ENCODE assay signal across 8 cellular contexts in the genomic region with DNA sequence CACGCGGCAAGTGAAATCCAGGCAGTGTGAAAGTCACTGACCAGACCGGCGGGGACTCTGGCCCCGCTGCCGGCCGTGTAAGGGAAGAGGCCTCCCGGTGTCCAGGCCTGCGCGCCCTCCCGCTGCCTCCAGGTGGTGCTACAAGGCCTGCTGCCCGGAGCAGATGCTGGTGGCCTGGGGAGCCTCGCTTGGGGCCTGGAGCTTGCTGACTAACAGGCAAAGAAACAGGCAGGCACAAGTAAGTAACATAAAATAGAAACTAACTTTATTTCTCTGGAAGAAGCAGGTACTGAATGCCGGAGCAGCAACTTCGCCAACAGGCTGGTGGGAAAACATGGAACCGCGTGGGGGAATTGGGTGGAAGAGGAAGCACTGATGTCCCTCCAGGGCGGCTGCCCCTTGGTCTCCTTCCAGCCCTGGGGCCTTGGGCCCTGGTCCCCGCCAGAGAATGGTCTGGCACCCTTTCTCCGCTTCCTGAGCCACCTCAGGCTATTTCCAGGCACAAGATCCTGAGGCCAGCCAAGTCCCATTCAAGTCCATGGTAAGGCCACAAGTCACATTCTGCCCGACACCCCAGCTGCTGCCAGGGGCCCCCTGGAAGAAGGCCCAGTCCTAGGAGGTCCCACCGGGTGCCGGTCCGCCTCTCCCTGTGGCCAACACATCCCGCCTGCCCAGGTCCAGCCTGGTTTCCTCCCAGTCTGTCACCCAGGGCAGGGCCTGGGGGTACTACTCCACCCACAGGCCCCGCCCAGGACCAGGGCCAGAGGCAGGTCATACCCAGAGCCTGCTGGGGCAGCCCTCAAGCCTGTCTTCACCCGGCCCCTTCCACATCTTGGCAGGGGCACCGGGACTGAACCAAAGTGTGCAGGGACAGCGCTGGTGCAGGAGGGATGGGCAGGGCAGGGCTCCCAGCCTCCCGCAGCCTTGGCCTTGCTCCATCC. TPM values are rescaled to one million over a fixed set of nuclear protein-coding genes. Genes with fewer than 3 reads are reported as not detected.
DNase-seq lines count a peak whose midpoint lies in the region; ATAC-seq and TF ChIP-seq lines count a peak whose summit lies in the region.

No MANE protein-coding gene starts in this region.

- TF ChIP-seq CTCF in SU-DHL-6 (IDR thresholded peaks at IDR 0.05; ENCODE audit: insufficient read depth, low read length, poor library complexity, severe bottlenecking), result peak; percentile 73
- peak; percentile 98 for TF ChIP-seq CTCF in psoas muscle (IDR thresholded peaks at IDR 0.05)
- peak; percentile 83 to 97 (median 94) for TF ChIP-seq CTCF in tibial nerve (IDR thresholded peaks at IDR 0.05)

- H3K9me3 Mint-ChIP-seq in activated naive CD8-positive, alpha-beta T cell treated with anti-CD3 and anti-CD28 coated beads for 36 hours, result no peaks in the 10 kb centered on the region

- H3K4me2 ChIP-seq in SU-DHL-6 (ENCODE audit: low read depth, low read length, poor library complexity, severe bottlenecking), result no peak overlapping the region

- H3K36me3 ChIP-seq in SU-DHL-6 (ENCODE audit: low read length) (no peaks in the 10 kb centered on the region), psoas muscle (ENCODE audit: insufficient read depth in 1 of 2, low read depth in 1 of 2) (peaks cover 6 to 29% of the 10 kb centered on the region in 2 donors), tibial nerve (peaks cover 0 to 37% (median 0%) of the 10 kb centered on the region in 3 donors)

- DNase-seq in EL, result peak; percentile 83
- peak; percentile 89 for DNase-seq in HT1080 (ENCODE audit: low read depth)
- peak; percentile 70 for DNase-seq in activated naive CD8-positive, alpha-beta T cell treated with anti-CD3 and anti-CD28 coated beads for 36 hours
- DNase-seq in Right ventricle myocardium inferior (ENCODE audit: missing footprints), result peak; percentile 94
- peak; percentile 93 to 97 for DNase-seq in psoas muscle
- DNase-seq in tibial nerve (ENCODE audit: low spot score in 2 of 2), result peak; percentile 83 to 84

- H3K9me3 ChIP-seq in SU-DHL-6 (ENCODE audit: insufficient read depth, low read length) (no peaks in the 10 kb centered on the region), psoas muscle (no peaks in the 10 kb centered on the region), tibial nerve (no peaks in the 10 kb centered on the region)

- H3K36me3 Mint-ChIP-seq in activated naive CD8-positive, alpha-beta T cell treated with anti-CD3 and anti-CD28 coated beads for 36 hours, result no peaks in the 10 kb centered on the region

- no peaks in the 10 kb centered on the region for H3K27me3 ChIP-seq in SU-DHL-6 (ENCODE audit: low read length)
- no peaks in the 10 kb centered on the region for H3K27me3 ChIP-seq in psoas muscle (ENCODE audit: insufficient read depth in 3 of 3, low read length in 2 of 3)
- no peaks in the 10 kb centered on the region for H3K27me3 ChIP-seq in tibial nerve

- H3K9ac ChIP-seq in SU-DHL-6 (ENCODE audit: low read length), result no peak overlapping the region

- peak in 1 of 2 donors; percentile 50 for TF ChIP-seq EP300 in tibial nerve (IDR thresholded peaks at IDR 0.05)

- no peaks in the 10 kb centered on the region for H3K27me3 Mint-ChIP-seq in activated naive CD8-positive, alpha-beta T cell treated with anti-CD3 and anti-CD28 coated beads for 36 hours

- H3K27ac ChIP-seq in SU-DHL-6 (ENCODE audit: low read depth, low read length) (no peak overlapping the region), psoas muscle (peak overlapping the region; percentile 91), tibial nerve (peak overlapping the region in 3 of 4 donors; percentile 64 to 87 (median 80))

- TF ChIP-seq POLR2A in tibial nerve (IDR thresholded peaks at IDR 0.05), result no peak

- H3K4me3 ChIP-seq in SU-DHL-6 (ENCODE audit: insufficient read depth, low read length, poor library complexity, severe bottlenecking) (no peak overlapping the region), psoas muscle (peak overlapping the region; percentile 1), tibial nerve (no peak overlapping the region)

- no peak overlapping the region for H3K4me3 Mint-ChIP-seq in activated naive CD8-positive, alpha-beta T cell treated with anti-CD3 and anti-CD28 coated beads for 36 hours

- H3F3A ChIP-seq in SU-DHL-6 (ENCODE audit: insufficient read depth), result peaks cover 2% of the 10 kb centered on the region; the same call in 1 of the 2 replicates

- H3K4me1 ChIP-seq in psoas muscle (peaks cover 18% of the 10 kb centered on the region), tibial nerve (peaks cover 0 to 20% (median 12%) of the 10 kb centered on the region in 4 donors)

- H3K9me2 ChIP-seq in SU-DHL-6 (replicated peaks; ENCODE audit: insufficient read depth, low read length), result no peaks in the 10 kb centered on the region

- intact Hi-C loops in Right ventricle myocardium inferior (cut with DNase I), result loop anchor here (1.0 kb wide), 2 partner anchors 31 to 52 kb away; no protein-coding TSS in a partner anchor
- intact Hi-C loops in psoas muscle (cut with DNase I), result loop anchor here (1.0 to 2.0 kb wide), 3 partner anchors 31 to 52 kb away; no protein-coding TSS in a partner anchor

- H3K79me2 ChIP-seq in SU-DHL-6 (ENCODE audit: insufficient read depth, low read length), result no peaks in the 10 kb centered on the region

- 9 to 16% (median 14%) methylated on average over 27 to 30 of the region's 30 CpGs for WGBS in psoas muscle, 3 donors
- WGBS in tibial nerve, 2 donors, result 31 to 32% methylated on average over 16 to 27 of the region's 30 CpGs

- H3K4me1 Mint-ChIP-seq in activated naive CD8-positive, alpha-beta T cell treated with anti-CD3 and anti-CD28 coated beads for 36 hours, result peaks cover 7% of the 10 kb centered on the region

- no peak overlapping the region for H3K27ac Mint-ChIP-seq in activated naive CD8-positive, alpha-beta T cell treated with anti-CD3 and anti-CD28 coated beads for 36 hours

- H2AFZ ChIP-seq in SU-DHL-6 (ENCODE audit: low read depth, low read length, severe bottlenecking), result no peak overlapping the region

- no peaks in the 10 kb centered on the region for H4K20me1 ChIP-seq in SU-DHL-6 (ENCODE audit: low read depth, low read length)

- ATAC-seq in Right ventricle myocardium inferior, result peak; percentile 96
- peak; percentile 89 to 98 (median 90) for ATAC-seq in psoas muscle
- ATAC-seq in HG03442 (IDR thresholded peaks at IDR 0.05; ENCODE audit: unreplicated experiment), result no peak

RNA-seq across cellular contexts. Expression of gene TNK2, which starts 45.0 kb away (rescaled TPM):
- 31.7 and 33.3 TPM in 2 replicates for total RNA-seq in HT1080 (2014; rRNA removed; shearing (Covaris generic))
- polyA plus RNA-seq in HT1080 (2015; cell fraction: cytosol; rRNA removed), result 23.3 and 25.5 TPM in 2 replicates
- 114 and 124 TPM in 2 replicates for polyA plus RNA-seq in HT1080 (2015; cell fraction: nucleus; rRNA removed)
- 10 to 100 TPM; 34.6 to 35.1 TPM for total RNA-seq in activated naive CD8-positive, alpha-beta T cell treated with anti-CD3 and anti-CD28 coated beads for 36 hours
- total RNA-seq in Right ventricle myocardium inferior (31.7 TPM), psoas muscle (100 to 1,000 TPM in 1 of 4 donors, 10 to 100 TPM in 3; 41.7 to 322 (median 77.6) TPM), tibial nerve (10 to 100 TPM; 22.2 to 81.9 (median 34.0) TPM)
- 10 to 100 TPM; 37.1 to 67.1 (median 52.2) TPM for polyA plus RNA-seq in psoas muscle

RNA-seq across cellular contexts. Expression of gene MUC4, which starts 51.7 kb away (rescaled TPM):
- 0.07 and 0.26 TPM in 2 replicates for total RNA-seq in HT1080 (2014; rRNA removed; shearing (Covaris generic))
- 0.07 and 0.08 TPM in 2 replicates for polyA plus RNA-seq in HT1080 (2015; cell fraction: cytosol; rRNA removed)
- 0.20 TPM in 1 of 2 replicates, not detected in the other for polyA plus RNA-seq in HT1080 (2015; cell fraction: nucleus; rRNA removed)
- total RNA-seq in activated naive CD8-positive, alpha-beta T cell treated with anti-CD3 and anti-CD28 coated beads for 36 hours, result under 1 TPM; 0.08 to 0.14 TPM
- total RNA-seq in Right ventricle myocardium inferior (not detected), psoas muscle (under 1 TPM in 2 of 4 donors, not detected in 2; 0.02 to 0.08 TPM), tibial nerve (not detected)
- under 1 TPM in 1 of 3 donors, not detected in 2; 0.01 TPM for polyA plus RNA-seq in psoas muscle
